Comparison of ENCODE assay signal across 17 cellular contexts in the genomic region with DNA sequence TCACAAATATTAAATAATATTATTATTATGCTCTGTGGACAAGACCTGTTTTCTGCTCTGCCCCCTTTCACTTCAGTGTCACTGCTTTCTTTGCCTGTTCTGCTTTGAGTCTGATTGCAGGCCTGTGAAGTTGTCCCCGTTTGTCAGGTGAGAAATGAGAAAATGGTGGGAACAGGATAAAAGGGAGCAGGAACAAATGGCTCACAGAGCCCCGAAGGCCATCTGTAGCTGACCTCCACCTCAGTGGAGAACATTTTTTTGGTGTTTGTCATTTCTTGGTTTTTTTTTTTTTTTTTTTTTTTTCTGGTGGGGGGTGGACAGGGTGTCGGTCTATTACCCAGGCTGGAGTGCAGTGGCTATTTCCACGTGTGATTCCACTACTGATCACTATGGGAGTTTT. TPM values are rescaled to one million over a fixed set of nuclear protein-coding genes. Genes with fewer than 3 reads are reported as not detected.
"Had no signal": no experiment of that assay in that cellular context is flagged by ENCODE, and none has a peak within 500 bp of the region (broad histone marks: within the 10 kb centered on the region; RNA-seq: fewer than 3 reads in every experiment).

No MANE protein-coding gene starts in this region.

- H3K4me1 ChIP-seq: right atrium auricular region had no signal

- ATAC-seq: esophagus mucosa; stimulated activated memory B cell treated with anti-CD40 and anti-IgM and Interleukin-4, amounts not matched to agents 10 μg/mL and 1 μg/mL and 100 μg/mL, for 72 hours; T-helper 17 cell had no signal

- H3K9me3 ChIP-seq: right atrium auricular region had no signal

- H3K4me3 ChIP-seq: cardiac muscle cell, right atrium auricular region had no signal

- H3K27ac Mint-ChIP-seq: activated CD4-positive, alpha-beta T cell treated with anti-CD3 and anti-CD28 coated beads, Interleukin-2, amount 10 ng/mL, durations not matched to agents 24 days and 14 days; nephron; progenitor cell of endocrine pancreas; stimulated activated memory B cell treated with anti-CD40 and anti-IgM and Interleukin-4, amounts not matched to agents 10 μg/mL and 1 μg/mL and 100 μg/mL, for 72 hours; T-helper 17 cell had no signal

- H3K27me3 Mint-ChIP-seq: progenitor cell of endocrine pancreas, T-helper 17 cell had no signal

- H3K36me3 ChIP-seq: cardiac muscle cell, right atrium auricular region had no signal

- H3K4me3 Mint-ChIP-seq: activated CD4-positive, alpha-beta T cell treated with anti-CD3 and anti-CD28 coated beads, Interleukin-2, amount 10 ng/mL, durations not matched to agents 24 days and 14 days; nephron; stimulated activated memory B cell treated with anti-CD40 and anti-IgM and Interleukin-4, amounts not matched to agents 10 μg/mL and 1 μg/mL and 100 μg/mL, for 72 hours; T-helper 17 cell had no signal

- H3K27ac ChIP-seq: cardiac muscle cell, right atrium auricular region had no signal

- H3K27me3 ChIP-seq: cardiac muscle cell, right atrium auricular region had no signal

- DNase-seq: activated CD4-positive, alpha-beta T cell treated with anti-CD3 and anti-CD28 coated beads, Interleukin-2, amount 10 ng/mL, durations not matched to agents 24 days and 14 days; activated CD8-positive, alpha-beta memory T cell treated with anti-CD3 and anti-CD28 coated beads for 24 hours; activated naive CD4-positive, alpha-beta T cell; anterior cingulate cortex; glutamatergic neuron; nucleus accumbens; stimulated activated CD4-positive, alpha-beta T cell treated with anti-CD3 and anti-CD28 coated beads, Interleukin-2, amount 100 ng/mL, for 48 hours; T-helper 17 cell had no signal

- H3K9me3 Mint-ChIP-seq: activated CD4-positive, alpha-beta T cell treated with anti-CD3 and anti-CD28 coated beads, Interleukin-2, amount 10 ng/mL, durations not matched to agents 24 days and 14 days; nephron; stimulated activated memory B cell treated with anti-CD40 and anti-IgM and Interleukin-4, amounts not matched to agents 10 μg/mL and 1 μg/mL and 100 μg/mL, for 72 hours had no signal

- H3K36me3 Mint-ChIP-seq: stimulated activated memory B cell treated with anti-CD40 and anti-IgM and Interleukin-4, amounts not matched to agents 10 μg/mL and 1 μg/mL and 100 μg/mL, for 72 hours had no signal

- H3K4me1 Mint-ChIP-seq: activated CD4-positive, alpha-beta T cell treated with anti-CD3 and anti-CD28 coated beads, Interleukin-2, amount 10 ng/mL, durations not matched to agents 24 days and 14 days; nephron; stimulated activated memory B cell treated with anti-CD40 and anti-IgM and Interleukin-4, amounts not matched to agents 10 μg/mL and 1 μg/mL and 100 μg/mL, for 72 hours had no signal

RNA-seq across cellular contexts. Expression of a gene that starts 13.2 kb away (rescaled TPM):
- total RNA-seq: kidney epithelial cell, right atrium auricular region, skeletal muscle tissue, ureter had no signal

RNA-seq across cellular contexts. Expression of a gene that starts 17.8 kb away (rescaled TPM):
- total RNA-seq: cardiac muscle cell had no signal
